19 cellular contexts compared by ENCODE assay signal in the genomic region with DNA sequence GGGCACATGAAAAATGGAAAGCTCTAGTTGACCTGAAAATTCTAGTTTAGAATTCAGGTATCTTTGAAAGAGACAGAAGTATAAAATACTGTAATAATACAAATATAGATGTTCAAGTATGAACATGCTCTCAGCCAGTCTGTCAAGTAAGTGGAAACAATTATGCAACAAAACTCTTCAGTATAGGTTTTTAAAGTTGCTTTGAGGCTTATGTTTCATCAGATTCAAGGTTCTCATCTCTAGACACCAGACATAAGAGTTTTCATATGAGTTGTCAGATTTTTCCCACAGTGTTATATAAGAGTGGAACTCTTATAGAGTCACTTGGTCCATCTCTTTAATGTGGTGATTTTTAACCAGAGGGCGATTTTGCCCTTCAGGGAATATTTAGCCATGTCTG. TPM values are rescaled to one million over a fixed set of nuclear protein-coding genes. Genes with fewer than 3 reads are reported as not detected.
A peak's percentile ranks its signal among the peaks of the same experiment; 100 is the strongest.
DNase-seq lines count a peak whose midpoint lies in the region; ATAC-seq, FAIRE-seq and TF ChIP-seq lines count a peak whose summit lies in the region.
"Had no signal": no experiment of that assay in that cellular context is flagged by ENCODE, and none has a peak within 500 bp of the region (broad histone marks: within the 10 kb centered on the region; RNA-seq: fewer than 3 reads in every experiment).

No MANE protein-coding gene starts in this region.

- TF ChIP-seq CTCF in bronchial epithelial cell (IDR thresholded peaks at IDR 0.05; ENCODE audit: insufficient read depth, low read length, severe bottlenecking), result no peak

- no peak for FAIRE-seq in bronchial epithelial cell (lab: Jason Lieb, UNC)
- FAIRE-seq: A204.1, G401.6, GM12892, HepG2, HTR-8/SVneo had no signal

- peak; percentile 45 to 51 for ATAC-seq in activated T-cell treated with anti-CD3 and anti-CD28 coated beads, Interleukin-2, amount 50 U/mL, for 72 hours (replicated peaks in 1 of 2)
- ATAC-seq in activated T-cell treated with anti-CD3 and anti-CD28 coated beads, Interleukin-2, amount 50 U/mL, for 4 hours, result no peak
- ATAC-seq in HG02610 (IDR thresholded peaks at IDR 0.05; ENCODE audit: unreplicated experiment), result peak; percentile 40
- ATAC-seq in stimulated activated naive CD8-positive, alpha-beta T cell treated with anti-CD3 and anti-CD28 coated beads, Interleukin-15, amount 100 ng/mL, for 72 hours, result peak; percentile 79
- ATAC-seq: HepG2 had no signal

- peaks cover 7% of the 10 kb centered on the region for H3K4me1 Mint-ChIP-seq in activated T-cell treated with anti-CD3 and anti-CD28 coated beads, Interleukin-2, amount 50 U/mL, for 72 hours (ENCODE audit: low read depth)
- peaks cover 5% of the 10 kb centered on the region for H3K4me1 Mint-ChIP-seq in activated T-cell treated with anti-CD3 and anti-CD28 coated beads, Interleukin-2, amount 50 U/mL, for 4 hours (ENCODE audit: low read depth)
- peaks cover 9% of the 10 kb centered on the region for H3K4me1 Mint-ChIP-seq in stimulated activated naive CD8-positive, alpha-beta T cell treated with anti-CD3 and anti-CD28 coated beads, Interleukin-15, amount 100 ng/mL, for 72 hours

- H3K27ac Mint-ChIP-seq in activated T-cell treated with anti-CD3 and anti-CD28 coated beads, Interleukin-2, amount 50 U/mL, for 72 hours, result no peak overlapping the region
- H3K27ac Mint-ChIP-seq in stimulated activated naive CD8-positive, alpha-beta T cell treated with anti-CD3 and anti-CD28 coated beads, Interleukin-15, amount 100 ng/mL, for 72 hours, result no peak overlapping the region
- H3K27ac Mint-ChIP-seq: B cell; CD4-positive, alpha-beta T cell; HFFc6 had no signal

- H3K9me3 ChIP-seq in MG63, result no peaks in the 10 kb centered on the region

- H3K27me3 ChIP-seq in bronchial epithelial cell (ENCODE audit: control insufficient read depth, insufficient read depth, low read length) (no peaks in the 10 kb centered on the region), MG63 (no peaks in the 10 kb centered on the region)

- no peak overlapping the region for H3K4me3 ChIP-seq in bronchial epithelial cell (ENCODE audit: low read depth, low read length)
- no peak overlapping the region for H3K4me3 ChIP-seq in MG63

- H3K4me3 Mint-ChIP-seq in activated T-cell treated with anti-CD3 and anti-CD28 coated beads, Interleukin-2, amount 50 U/mL, for 72 hours, result no peak overlapping the region
- no peak overlapping the region for H3K4me3 Mint-ChIP-seq in activated T-cell treated with anti-CD3 and anti-CD28 coated beads, Interleukin-2, amount 50 U/mL, for 4 hours
- no peak overlapping the region for H3K4me3 Mint-ChIP-seq in stimulated activated naive CD8-positive, alpha-beta T cell treated with anti-CD3 and anti-CD28 coated beads, Interleukin-15, amount 100 ng/mL, for 72 hours
- H3K4me3 Mint-ChIP-seq: B cell; CD4-positive, alpha-beta T cell; HFFc6 had no signal

- DNase-seq in activated T-cell treated with anti-CD3 and anti-CD28 coated beads, Interleukin-2, amount 50 U/mL, for 72 hours, result no peak
- no peak for DNase-seq in activated T-cell treated with anti-CD3 and anti-CD28 coated beads, Interleukin-2, amount 50 U/mL, for 4 hours
- DNase-seq in bronchial epithelial cell (ENCODE audit: low read depth), result peak; percentile 62
- no peak for DNase-seq in stimulated activated naive CD8-positive, alpha-beta T cell treated with anti-CD3 and anti-CD28 coated beads, Interleukin-15, amount 100 ng/mL, for 72 hours
- DNase-seq in MG63, result no peak
- no peak for DNase-seq in NAMALWA (ENCODE audit: low spot score)
- DNase-seq: C1 segment of cervical spinal cord; Calu3; CD4-positive, alpha-beta T cell; DMS 273 treated with DMSO at 0.1 percent for 48 hours; HCEC 1CT; HFFc6 had no signal

- H3K36me3 ChIP-seq in bronchial epithelial cell (ENCODE audit: control insufficient read depth, insufficient read depth, low read length) (no peaks in the 10 kb centered on the region), MG63 (peaks cover 9% of the 10 kb centered on the region)

- no peaks in the 10 kb centered on the region for H3K36me3 Mint-ChIP-seq in activated T-cell treated with anti-CD3 and anti-CD28 coated beads, Interleukin-2, amount 50 U/mL, for 72 hours (ENCODE audit: insufficient read depth in 2 of 2)
- peaks cover 3% of the 10 kb centered on the region for H3K36me3 Mint-ChIP-seq in activated T-cell treated with anti-CD3 and anti-CD28 coated beads, Interleukin-2, amount 50 U/mL, for 4 hours (ENCODE audit: insufficient read depth)

- H3K9me3 Mint-ChIP-seq in activated T-cell treated with anti-CD3 and anti-CD28 coated beads, Interleukin-2, amount 50 U/mL, for 72 hours, result no peaks in the 10 kb centered on the region
- no peaks in the 10 kb centered on the region for H3K9me3 Mint-ChIP-seq in activated T-cell treated with anti-CD3 and anti-CD28 coated beads, Interleukin-2, amount 50 U/mL, for 4 hours
- H3K9me3 Mint-ChIP-seq in stimulated activated naive CD8-positive, alpha-beta T cell treated with anti-CD3 and anti-CD28 coated beads, Interleukin-15, amount 100 ng/mL, for 72 hours, result no peaks in the 10 kb centered on the region
- H3K9me3 Mint-ChIP-seq: CD4-positive, alpha-beta T cell; HFFc6 had no signal

- H3K27me3 Mint-ChIP-seq in activated T-cell treated with anti-CD3 and anti-CD28 coated beads, Interleukin-2, amount 50 U/mL, for 72 hours (ENCODE audit: low read depth), result no peaks in the 10 kb centered on the region
- H3K27me3 Mint-ChIP-seq in activated T-cell treated with anti-CD3 and anti-CD28 coated beads, Interleukin-2, amount 50 U/mL, for 4 hours (ENCODE audit: low read depth), result no peaks in the 10 kb centered on the region
- H3K27me3 Mint-ChIP-seq in stimulated activated naive CD8-positive, alpha-beta T cell treated with anti-CD3 and anti-CD28 coated beads, Interleukin-15, amount 100 ng/mL, for 72 hours, result no peaks in the 10 kb centered on the region
- H3K27me3 Mint-ChIP-seq: B cell; CD4-positive, alpha-beta T cell had no signal

RNA-seq across cellular contexts. Expression of a gene that starts 22.0 kb away (rescaled TPM):
- total RNA-seq in activated T-cell treated with anti-CD3 and anti-CD28 coated beads, Interleukin-2, amount 50 U/mL, for 72 hours, result 100 to 1,000 TPM in 1 of 2 donors, 10 to 100 TPM in 1; 88.5 to 101 TPM
- total RNA-seq in activated T-cell treated with anti-CD3 and anti-CD28 coated beads, Interleukin-2, amount 50 U/mL, for 4 hours, result 100 to 1,000 TPM; 126 to 157 (median 136) TPM
- 15.9 and 21.3 TPM in 2 replicates for total RNA-seq in bronchial epithelial cell
- 48.9 and 141 TPM in 2 replicates for total RNA-seq in MG63 (2014; rRNA removed; shearing (Covaris generic); ENCODE audit: low replicate concordance)

Comparison
In these comparisons a context has a peak if more than half of its experiments do, and no peak if none do; other contexts are left out.
1. ATAC-seq: peak in activated T-cell treated with anti-CD3 and anti-CD28 coated beads, Interleukin-2, amount 50 U/mL, for 72 hours (2 of 2), HG02610 (single experiment) and stimulated activated naive CD8-positive, alpha-beta T cell treated with anti-CD3 and anti-CD28 coated beads, Interleukin-15, amount 100 ng/mL, for 72 hours (single experiment); none in activated T-cell treated with anti-CD3 and anti-CD28 coated beads, Interleukin-2, amount 50 U/mL, for 4 hours (0 of 2).